ENCODE assay signal across 13 cellular contexts in the genomic region with DNA sequence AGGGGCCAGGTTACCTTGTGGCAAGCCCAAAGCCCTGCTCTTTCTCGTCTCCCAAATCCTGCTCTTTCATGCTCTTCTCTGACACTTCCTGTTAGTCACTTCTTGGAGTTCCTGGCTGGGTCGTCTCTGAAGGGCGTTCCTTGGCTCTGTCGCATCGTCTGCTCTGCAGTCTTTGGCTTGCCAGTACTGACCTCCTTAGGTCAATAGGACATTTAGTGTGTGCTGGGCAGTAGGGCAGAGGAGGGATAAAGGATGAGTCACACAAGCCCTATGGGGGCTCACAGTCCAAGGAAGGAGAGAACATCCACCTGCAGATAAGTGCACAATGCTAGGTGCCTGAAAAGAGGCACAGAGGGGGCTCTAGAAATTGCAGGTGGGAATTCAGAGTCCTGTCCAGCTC.
DNase-seq lines count a peak whose midpoint lies in the region; ATAC-seq and TF ChIP-seq lines count a peak whose summit lies in the region.
"Had no signal": no experiment of that assay in that cellular context is flagged by ENCODE, and none has a peak within 500 bp of the region (broad histone marks: within the 10 kb centered on the region; RNA-seq: fewer than 3 reads in every experiment).

No MANE protein-coding gene starts in this region.

- 46% methylated on average over 5 of the region's 5 CpGs for WGBS in liver
- 19 to 31% (median 21%) methylated on average over 5 of the region's 5 CpGs for WGBS in ovary, 3 donors

- no peak for TF ChIP-seq EP300 in ovary (IDR thresholded peaks at IDR 0.05)

- H3K9me3 ChIP-seq in liver (ENCODE audit: control insufficient read depth in 4 of 4, low read length in 3 of 4) (no peaks in the 10 kb centered on the region), vagina (no peaks in the 10 kb centered on the region), ovary (no peaks in the 10 kb centered on the region)

- intact Hi-C loops in vagina (cut with DNase I) = no loop called here
- intact Hi-C loops in ovary (cut with DNase I) = loop anchor here in 1 of 4 donors (10.0 kb wide), 1 partner anchor 482 kb away; no protein-coding TSS in a partner anchor

- TF ChIP-seq CTCF in epithelial cell of esophagus (IDR thresholded peaks at IDR 0.05; ENCODE audit: insufficient read depth, low read depth, low read length, missing control alignments) (no peak), liver (IDR thresholded peaks at IDR 0.05; ENCODE audit: low read depth, low read length, missing input control) (no peak), vagina (IDR thresholded peaks at IDR 0.05) (no peak), ovary (IDR thresholded peaks at IDR 0.05) (no peak)

- no peak for TF ChIP-seq RAD21 in liver (IDR thresholded peaks at IDR 0.05)

- H3K27me3 ChIP-seq in liver (ENCODE audit: control insufficient read depth in 4 of 4, insufficient read depth in 4 of 4, low read length in 3 of 4) (peaks cover 0 to 5% (median 0%) of the 10 kb centered on the region in 4 donors), vagina (no peaks in the 10 kb centered on the region), ovary (no peaks in the 10 kb centered on the region)

- H3K4me3 ChIP-seq in epithelial cell of esophagus (ENCODE audit: low read length) = no peak overlapping the region
- no peak overlapping the region for H3K4me3 ChIP-seq in liver (ENCODE audit: low read depth in 1 of 3, low read length in 3 of 3)
- no peak overlapping the region for H3K4me3 ChIP-seq in vagina
- H3K4me3 ChIP-seq in ovary = no peak overlapping the region
- H3K4me3 ChIP-seq: skin epidermis had no signal

- no peak for ATAC-seq in GM21723 (IDR thresholded peaks at IDR 0.05; ENCODE audit: unreplicated experiment)
- ATAC-seq: natural killer cell treated with Interleukin-12 subunit alpha and Interleukin-12 subunit beta and Interleukin-15 and Interleukin-18, amount 100 ng/mL, for 72 hours had no signal

- no peak for TF ChIP-seq POLR2A in vagina (IDR thresholded peaks at IDR 0.05)
- TF ChIP-seq POLR2A in ovary (IDR thresholded peaks at IDR 0.05) = no peak

- no peak overlapping the region for H3K27ac ChIP-seq in liver (ENCODE audit: low read depth in 1 of 2, low read length in 2 of 2)
- H3K27ac ChIP-seq in vagina = peak overlapping the region; percentile 43
- H3K27ac ChIP-seq in ovary = no peak overlapping the region
- H3K27ac ChIP-seq: KMS-11 had no signal

- H3K36me3 ChIP-seq in liver (ENCODE audit: control insufficient read depth in 4 of 4, insufficient read depth in 3 of 4, low read depth in 1 of 4, low read length in 3 of 4) (no peaks in the 10 kb centered on the region), vagina (no peaks in the 10 kb centered on the region), ovary (no peaks in the 10 kb centered on the region)

- peaks cover 0 to 7% (median 3%) of the 10 kb centered on the region in 4 donors for H3K4me1 ChIP-seq in liver (ENCODE audit: control insufficient read depth in 4 of 4, insufficient read depth in 4 of 4, low read length in 3 of 4)
- peaks cover 48% of the 10 kb centered on the region for H3K4me1 ChIP-seq in vagina
- H3K4me1 ChIP-seq in ovary (ENCODE audit: insufficient read depth) = peaks cover 3% of the 10 kb centered on the region

- peak; percentile 74 for DNase-seq in M059J (ENCODE audit: low read depth)
- DNase-seq in epithelial cell of esophagus (ENCODE audit: low read depth) = peak; percentile 51
- peak in 1 of 2 donors; percentile 81 for DNase-seq in vagina (ENCODE audit: extremely low spot score in 2 of 2)
- DNase-seq in ovary = no peak
- DNase-seq in 8988T = no peak
- DNase-seq: activated naive CD8-positive, alpha-beta T cell treated with anti-CD3 and anti-CD28 coated beads, Interleukin-2, amount 10 ng/mL, durations not matched to agents 7 days and 5 days; activated T-cell treated with anti-CD3 and anti-CD28 coated beads for 4 hours; CD8-positive, alpha-beta memory T cell had no signal

- H3K9ac ChIP-seq in liver (ENCODE audit: low read depth in 1 of 2, low read length in 2 of 2) = no peak overlapping the region
- H3K9ac ChIP-seq: KMS-11 had no signal

TF ChIP-seq in liver, 16 proteins besides CTCF, POLR2A, EP300 and RAD21:
- peak; percentile 57 for TF ChIP-seq NR2F2 (IDR thresholded peaks at IDR 0.05)
- TF ChIP-seq, protein P1, sequence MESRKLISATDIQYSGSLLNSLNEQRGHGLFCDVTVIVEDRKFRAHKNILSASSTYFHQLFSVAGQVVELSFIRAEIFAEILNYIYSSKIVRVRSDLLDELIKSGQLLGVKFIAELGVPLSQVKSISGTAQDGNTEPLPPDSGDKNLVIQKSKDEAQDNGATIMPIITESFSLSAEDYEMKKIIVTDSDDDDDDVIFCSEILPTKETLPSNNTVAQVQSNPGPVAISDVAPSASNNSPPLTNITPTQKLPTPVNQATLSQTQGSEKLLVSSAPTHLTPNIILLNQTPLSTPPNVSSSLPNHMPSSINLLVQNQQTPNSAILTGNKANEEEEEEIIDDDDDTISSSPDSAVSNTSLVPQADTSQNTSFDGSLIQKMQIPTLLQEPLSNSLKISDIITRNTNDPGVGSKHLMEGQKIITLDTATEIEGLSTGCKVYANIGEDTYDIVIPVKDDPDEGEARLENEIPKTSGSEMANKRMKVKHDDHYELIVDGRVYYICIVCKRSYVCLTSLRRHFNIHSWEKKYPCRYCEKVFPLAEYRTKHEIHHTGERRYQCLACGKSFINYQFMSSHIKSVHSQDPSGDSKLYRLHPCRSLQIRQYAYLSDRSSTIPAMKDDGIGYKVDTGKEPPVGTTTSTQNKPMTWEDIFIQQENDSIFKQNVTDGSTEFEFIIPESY (IDR thresholded peaks at IDR 0.05) = no peak

Comparison
In these comparisons a context has a peak if more than half of its experiments do, and no peak if none do; other contexts are left out.
1. DNase-seq: peak in M059J (single experiment) and epithelial cell of esophagus (single experiment); none in ovary (0 of 5) and 8988T (single experiment).